In genomic region chr17:44202756-44203155, GRCh38 we compare ENCODE assay signal across 15 cellular contexts. TPM values are rescaled to one million over a fixed set of nuclear protein-coding genes. Genes with fewer than 3 reads are reported as not detected.
DNase-seq lines count a peak whose midpoint lies in the region; ATAC-seq and TF ChIP-seq lines count a peak whose summit lies in the region.
"Had no signal": no experiment of that assay in that cellular context is flagged by ENCODE, and none has a peak within 500 bp of the region (broad histone marks: within the 10 kb centered on the region; RNA-seq: fewer than 3 reads in every experiment).

No MANE protein-coding gene starts in this region.

- H3K27ac ChIP-seq in 22Rv1, result peak overlapping the region; percentile 31; the same call in 1 of the 2 replicates

- intact Hi-C loops in Calu3 (cut with micrococcal nuclease; ENCODE audit: unreplicated experiment) (loop anchor here (5.0 kb wide), 1 partner anchor 145 kb away; the partner anchor contains the start of gene GRN), posterior cingulate gyrus (cut with DNase I) (no loop called here)
- intact Hi-C loops in activated T-helper 1 cell treated with anti-CD3 and anti-CD28 coated beads, Interleukin-12 subunit alpha, Interleukin-12 subunit beta, Interleukin-2, Interleukin-4 antibody, amounts not matched to agents 30 ng/mL and 10 ng/mL and 1 ng/mL, durations not matched to agents 14 hours and 24 hours and 36 hours (cut with micrococcal nuclease), result no loop called here

- H3K4me1 Mint-ChIP-seq in Calu3 (ENCODE audit: low read depth, unreplicated experiment) (peaks cover 37% of the 10 kb centered on the region), naive B cell (peaks cover 41 to 54% (median 46%) of the 10 kb centered on the region in 3 donors)
- H3K4me1 Mint-ChIP-seq in activated T-helper 1 cell treated with anti-CD3 and anti-CD28 coated beads, Interleukin-12 subunit alpha, Interleukin-12 subunit beta, Interleukin-2, Interleukin-4 antibody, amounts not matched to agents 30 ng/mL and 10 ng/mL and 1 ng/mL, durations not matched to agents 14 hours and 24 hours and 36 hours (ENCODE audit: low read depth), result peaks cover 44% of the 10 kb centered on the region

- H3K36me3 Mint-ChIP-seq in Calu3 (ENCODE audit: insufficient read depth, unreplicated experiment) (peaks cover 49% of the 10 kb centered on the region), naive B cell (peaks cover 0 to 8% of the 10 kb centered on the region in 2 donors)
- H3K36me3 Mint-ChIP-seq in activated T-helper 1 cell treated with anti-CD3 and anti-CD28 coated beads, Interleukin-12 subunit alpha, Interleukin-12 subunit beta, Interleukin-2, Interleukin-4 antibody, amounts not matched to agents 30 ng/mL and 10 ng/mL and 1 ng/mL, durations not matched to agents 14 hours and 24 hours and 36 hours (ENCODE audit: low read depth), result peaks cover 20% of the 10 kb centered on the region

- TF ChIP-seq CTCF in 22Rv1 (IDR thresholded peaks at IDR 0.05), result no peak
- no peak for TF ChIP-seq CTCF in Calu3 (IDR thresholded peaks at IDR 0.05; ENCODE audit: unreplicated experiment)

- BruUV-seq in Calu3 (replicated peaks; lab: Mats Ljungman, UMichigan), result no TSS peak

- CTCF ChIA-PET in Calu3 (lab: Charles Lee), result interaction anchor here (0.6 to 1.0 kb wide), 2 partner anchors 139 to 322 kb away, joined by 3 to 4 read pairs; no protein-coding TSS in a partner anchor

- H3K27me3 Mint-ChIP-seq in Calu3 (ENCODE audit: unreplicated experiment) (no peaks in the 10 kb centered on the region), naive B cell (no peaks in the 10 kb centered on the region)
- H3K27me3 Mint-ChIP-seq in activated T-helper 1 cell treated with anti-CD3 and anti-CD28 coated beads, Interleukin-12 subunit alpha, Interleukin-12 subunit beta, Interleukin-2, Interleukin-4 antibody, amounts not matched to agents 30 ng/mL and 10 ng/mL and 1 ng/mL, durations not matched to agents 14 hours and 24 hours and 36 hours (ENCODE audit: insufficient read depth), result no peaks in the 10 kb centered on the region
- H3K27me3 Mint-ChIP-seq: effector memory CD8-positive, alpha-beta T cell had no signal

- DNase-seq in Calu3, result no peak
- no peak for DNase-seq in activated T-helper 1 cell treated with anti-CD3 and anti-CD28 coated beads, Interleukin-12 subunit alpha, Interleukin-12 subunit beta, Interleukin-2, Interleukin-4 antibody, amounts not matched to agents 30 ng/mL and 10 ng/mL and 1 ng/mL, durations not matched to agents 14 hours and 24 hours and 36 hours (ENCODE audit: low spot score)
- no peak for DNase-seq in naive B cell
- DNase-seq in posterior cingulate gyrus, result no peak
- DNase-seq: activated CD4-positive, CD25-positive, alpha-beta regulatory T cell; DND-41; effector memory CD8-positive, alpha-beta T cell; gastrocnemius medialis; NCI-H1105 had no signal

- H3K4me3 Mint-ChIP-seq in Calu3 (ENCODE audit: low read depth, unreplicated experiment) (no peak overlapping the region), naive B cell (peak overlapping the region in 5 of 8 donors; percentile 2 to 90 (median 54))
- peak overlapping the region; percentile 32 for H3K4me3 Mint-ChIP-seq in activated T-helper 1 cell treated with anti-CD3 and anti-CD28 coated beads, Interleukin-12 subunit alpha, Interleukin-12 subunit beta, Interleukin-2, Interleukin-4 antibody, amounts not matched to agents 30 ng/mL and 10 ng/mL and 1 ng/mL, durations not matched to agents 14 hours and 24 hours and 36 hours
- H3K4me3 Mint-ChIP-seq: effector memory CD8-positive, alpha-beta T cell had no signal

- H3K9me3 Mint-ChIP-seq in Calu3 (ENCODE audit: low read depth, unreplicated experiment), result no peaks in the 10 kb centered on the region
- no peaks in the 10 kb centered on the region for H3K9me3 Mint-ChIP-seq in activated T-helper 1 cell treated with anti-CD3 and anti-CD28 coated beads, Interleukin-12 subunit alpha, Interleukin-12 subunit beta, Interleukin-2, Interleukin-4 antibody, amounts not matched to agents 30 ng/mL and 10 ng/mL and 1 ng/mL, durations not matched to agents 14 hours and 24 hours and 36 hours
- no peaks in the 10 kb centered on the region for H3K9me3 Mint-ChIP-seq in naive B cell
- H3K9me3 Mint-ChIP-seq: effector memory CD8-positive, alpha-beta T cell had no signal

- peak overlapping the region; percentile 2 for H3K27ac Mint-ChIP-seq in Calu3 (ENCODE audit: unreplicated experiment)
- H3K27ac Mint-ChIP-seq in activated T-helper 1 cell treated with anti-CD3 and anti-CD28 coated beads, Interleukin-12 subunit alpha, Interleukin-12 subunit beta, Interleukin-2, Interleukin-4 antibody, amounts not matched to agents 30 ng/mL and 10 ng/mL and 1 ng/mL, durations not matched to agents 14 hours and 24 hours and 36 hours, result peak overlapping the region; percentile 59
- peak overlapping the region in 3 of 6 donors; percentile 29 to 67 (median 39) for H3K27ac Mint-ChIP-seq in naive B cell

- ATAC-seq in naive B cell (ENCODE audit: low read depth in 2 of 2), result no peak
- no peak for ATAC-seq in GM21619 (IDR thresholded peaks at IDR 0.05; ENCODE audit: unreplicated experiment)
- ATAC-seq in GM21576 (IDR thresholded peaks at IDR 0.05; ENCODE audit: unreplicated experiment), result no peak
- no peak for ATAC-seq in GM19351 (IDR thresholded peaks at IDR 0.05; ENCODE audit: unreplicated experiment)
- ATAC-seq: effector memory CD8-positive, alpha-beta T cell; gastrocnemius medialis had no signal

RNA-seq across cellular contexts. Expression of gene ATXN7L3, which starts 3.1 kb away (rescaled TPM):
- total RNA-seq in Calu3 (2022), result 93.1 and 112 TPM in 2 replicates
- 125 and 126 TPM in 2 replicates for total RNA-seq in activated T-helper 1 cell treated with anti-CD3 and anti-CD28 coated beads, Interleukin-12 subunit alpha, Interleukin-12 subunit beta, Interleukin-2, Interleukin-4 antibody, amounts not matched to agents 30 ng/mL and 10 ng/mL and 1 ng/mL, durations not matched to agents 14 hours and 24 hours and 36 hours
- 10 to 100 TPM in 3 of 6 donors, 1 to 10 TPM in 3; 6.6 to 14.4 (median 9.4) TPM for polyA plus RNA-seq in naive B cell (ENCODE audit: low read depth in 6 of 6)

RNA-seq across cellular contexts. Expression of gene TMUB2, which starts 16.0 kb away (rescaled TPM):
- 56.0 and 58.8 TPM in 2 replicates for total RNA-seq in Calu3 (2022)
- total RNA-seq in activated T-helper 1 cell treated with anti-CD3 and anti-CD28 coated beads, Interleukin-12 subunit alpha, Interleukin-12 subunit beta, Interleukin-2, Interleukin-4 antibody, amounts not matched to agents 30 ng/mL and 10 ng/mL and 1 ng/mL, durations not matched to agents 14 hours and 24 hours and 36 hours, result 17.3 and 18.7 TPM in 2 replicates
- 10 to 100 TPM; 39.7 to 69.9 (median 44.8) TPM for polyA plus RNA-seq in naive B cell (ENCODE audit: low read depth in 6 of 6)

RNA-seq across cellular contexts. Expression of gene UBTF, which starts 16.7 kb away (rescaled TPM):
- total RNA-seq in Calu3 (2022), result 92.1 and 94.2 TPM in 2 replicates
- total RNA-seq in activated T-helper 1 cell treated with anti-CD3 and anti-CD28 coated beads, Interleukin-12 subunit alpha, Interleukin-12 subunit beta, Interleukin-2, Interleukin-4 antibody, amounts not matched to agents 30 ng/mL and 10 ng/mL and 1 ng/mL, durations not matched to agents 14 hours and 24 hours and 36 hours, result 201 and 215 TPM in 2 replicates
- polyA plus RNA-seq in naive B cell (ENCODE audit: low read depth in 6 of 6), result 10 to 100 TPM; 20.2 to 77.3 (median 43.0) TPM

RNA-seq across cellular contexts. Expression of gene ASB16, which starts 32.3 kb away (rescaled TPM):
- total RNA-seq in Calu3 (2022), result 0.19 TPM in 1 of 2 replicates, not detected in the other
- 0.31 and 0.42 TPM in 2 replicates for total RNA-seq in activated T-helper 1 cell treated with anti-CD3 and anti-CD28 coated beads, Interleukin-12 subunit alpha, Interleukin-12 subunit beta, Interleukin-2, Interleukin-4 antibody, amounts not matched to agents 30 ng/mL and 10 ng/mL and 1 ng/mL, durations not matched to agents 14 hours and 24 hours and 36 hours
- under 1 TPM in 4 of 6 donors, not detected in 2; 0.19 to 0.43 (median 0.31) TPM for polyA plus RNA-seq in naive B cell (ENCODE audit: low read depth in 6 of 6)
- total RNA-seq: mononuclear cell, SK-MEL-5 had no signal
